1 cellular context compared by ENCODE assay signal in genomic region chr4:37953620-37954325, GRCh38.
TF ChIP-seq lines count a peak whose summit lies in the region.

No MANE protein-coding gene starts in this region.

TF ChIP-seq in HCT116, 20 proteins besides CTCF, POLR2A, EP300 and RAD21 (continued from another document):
- TF ChIP-seq ZFX (IDR thresholded peaks at IDR 0.05), result no peak
- TF ChIP-seq CEBPB (IDR thresholded peaks at IDR 0.05; ENCODE audit: low read depth), result no peak
- no peak for TF ChIP-seq SP1 (IDR thresholded peaks at IDR 0.05; ENCODE audit: low read depth)
- no peak for TF ChIP-seq FOSL1 (IDR thresholded peaks at IDR 0.05; ENCODE audit: low read depth)
- no peak for TF ChIP-seq EGR1 (IDR thresholded peaks at IDR 0.05; ENCODE audit: low read depth)
- TF ChIP-seq JUND (IDR thresholded peaks at IDR 0.05), result no peak
- no peak for TF ChIP-seq ELF1 (IDR thresholded peaks at IDR 0.05; ENCODE audit: borderline replicate concordance, low read depth)
- no peak for TF ChIP-seq MAX (IDR thresholded peaks at IDR 0.05)
- no peak for TF ChIP-seq POLR2AphosphoS5 (IDR thresholded peaks at IDR 0.05; ENCODE audit: low read depth, low read length)
- TF ChIP-seq, protein P1, sequence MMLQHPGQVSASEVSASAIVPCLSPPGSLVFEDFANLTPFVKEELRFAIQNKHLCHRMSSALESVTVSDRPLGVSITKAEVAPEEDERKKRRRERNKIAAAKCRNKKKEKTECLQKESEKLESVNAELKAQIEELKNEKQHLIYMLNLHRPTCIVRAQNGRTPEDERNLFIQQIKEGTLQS (IDR thresholded peaks at IDR 0.05), result no peak
- no peak for TF ChIP-seq EZH2phosphoT487 (IDR thresholded peaks at IDR 0.05; ENCODE audit: borderline replicate concordance)
- TF ChIP-seq EZH2 (IDR thresholded peaks at IDR 0.05), result no peak
- TF ChIP-seq, protein P2, sequence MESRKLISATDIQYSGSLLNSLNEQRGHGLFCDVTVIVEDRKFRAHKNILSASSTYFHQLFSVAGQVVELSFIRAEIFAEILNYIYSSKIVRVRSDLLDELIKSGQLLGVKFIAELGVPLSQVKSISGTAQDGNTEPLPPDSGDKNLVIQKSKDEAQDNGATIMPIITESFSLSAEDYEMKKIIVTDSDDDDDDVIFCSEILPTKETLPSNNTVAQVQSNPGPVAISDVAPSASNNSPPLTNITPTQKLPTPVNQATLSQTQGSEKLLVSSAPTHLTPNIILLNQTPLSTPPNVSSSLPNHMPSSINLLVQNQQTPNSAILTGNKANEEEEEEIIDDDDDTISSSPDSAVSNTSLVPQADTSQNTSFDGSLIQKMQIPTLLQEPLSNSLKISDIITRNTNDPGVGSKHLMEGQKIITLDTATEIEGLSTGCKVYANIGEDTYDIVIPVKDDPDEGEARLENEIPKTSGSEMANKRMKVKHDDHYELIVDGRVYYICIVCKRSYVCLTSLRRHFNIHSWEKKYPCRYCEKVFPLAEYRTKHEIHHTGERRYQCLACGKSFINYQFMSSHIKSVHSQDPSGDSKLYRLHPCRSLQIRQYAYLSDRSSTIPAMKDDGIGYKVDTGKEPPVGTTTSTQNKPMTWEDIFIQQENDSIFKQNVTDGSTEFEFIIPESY (IDR thresholded peaks at IDR 0.05; ENCODE audit: extremely low read depth, insufficient replicate concordance, low read length), result no peak
- TF ChIP-seq SIN3A (IDR thresholded peaks at IDR 0.05; ENCODE audit: low read depth), result no peak
- TF ChIP-seq, protein P3, sequence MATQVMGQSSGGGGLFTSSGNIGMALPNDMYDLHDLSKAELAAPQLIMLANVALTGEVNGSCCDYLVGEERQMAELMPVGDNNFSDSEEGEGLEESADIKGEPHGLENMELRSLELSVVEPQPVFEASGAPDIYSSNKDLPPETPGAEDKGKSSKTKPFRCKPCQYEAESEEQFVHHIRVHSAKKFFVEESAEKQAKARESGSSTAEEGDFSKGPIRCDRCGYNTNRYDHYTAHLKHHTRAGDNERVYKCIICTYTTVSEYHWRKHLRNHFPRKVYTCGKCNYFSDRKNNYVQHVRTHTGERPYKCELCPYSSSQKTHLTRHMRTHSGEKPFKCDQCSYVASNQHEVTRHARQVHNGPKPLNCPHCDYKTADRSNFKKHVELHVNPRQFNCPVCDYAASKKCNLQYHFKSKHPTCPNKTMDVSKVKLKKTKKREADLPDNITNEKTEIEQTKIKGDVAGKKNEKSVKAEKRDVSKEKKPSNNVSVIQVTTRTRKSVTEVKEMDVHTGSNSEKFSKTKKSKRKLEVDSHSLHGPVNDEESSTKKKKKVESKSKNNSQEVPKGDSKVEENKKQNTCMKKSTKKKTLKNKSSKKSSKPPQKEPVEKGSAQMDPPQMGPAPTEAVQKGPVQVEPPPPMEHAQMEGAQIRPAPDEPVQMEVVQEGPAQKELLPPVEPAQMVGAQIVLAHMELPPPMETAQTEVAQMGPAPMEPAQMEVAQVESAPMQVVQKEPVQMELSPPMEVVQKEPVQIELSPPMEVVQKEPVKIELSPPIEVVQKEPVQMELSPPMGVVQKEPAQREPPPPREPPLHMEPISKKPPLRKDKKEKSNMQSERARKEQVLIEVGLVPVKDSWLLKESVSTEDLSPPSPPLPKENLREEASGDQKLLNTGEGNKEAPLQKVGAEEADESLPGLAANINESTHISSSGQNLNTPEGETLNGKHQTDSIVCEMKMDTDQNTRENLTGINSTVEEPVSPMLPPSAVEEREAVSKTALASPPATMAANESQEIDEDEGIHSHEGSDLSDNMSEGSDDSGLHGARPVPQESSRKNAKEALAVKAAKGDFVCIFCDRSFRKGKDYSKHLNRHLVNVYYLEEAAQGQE (IDR thresholded peaks at IDR 0.05; ENCODE audit: low read depth), result no peak
- no peak for TF ChIP-seq CBX3 (IDR thresholded peaks at IDR 0.05; ENCODE audit: low read depth)
- no peak for TF ChIP-seq TCF7L2 (IDR thresholded peaks at IDR 0.05; ENCODE audit: borderline replicate concordance, extremely low read depth, insufficient read depth, insufficient read length)
